Comparison of ENCODE assay signal across 8 cellular contexts in the genomic region with DNA sequence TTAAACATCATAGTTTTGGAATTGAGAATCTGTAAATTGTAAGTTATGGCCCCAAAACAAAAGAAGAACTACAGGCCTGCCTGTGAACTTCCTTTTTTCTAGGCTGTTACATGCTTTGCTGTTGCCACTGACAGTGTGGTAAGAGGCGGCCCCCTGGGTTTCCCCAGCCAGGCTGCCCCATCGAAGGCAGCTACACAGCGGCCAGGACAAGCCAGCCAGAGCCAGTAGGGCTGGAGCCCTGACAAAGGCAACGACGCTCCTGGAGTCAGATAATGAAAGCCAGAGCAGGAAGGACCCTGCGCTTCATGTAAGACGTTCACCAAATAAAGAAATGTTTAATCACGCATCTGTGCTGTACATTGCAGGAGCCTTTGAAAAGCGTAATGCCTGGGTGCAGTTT. TPM values are rescaled to one million over a fixed set of nuclear protein-coding genes. Genes with fewer than 3 reads are reported as not detected.
DNase-seq lines count a peak whose midpoint lies in the region; ATAC-seq, FAIRE-seq and TF ChIP-seq lines count a peak whose summit lies in the region.

No MANE protein-coding gene starts in this region.

- peaks cover 92% of the 10 kb centered on the region for H3K79me2 ChIP-seq in GM12878 (ENCODE audit: control insufficient read depth, insufficient read depth, low read length)

- no peaks in the 10 kb centered on the region for H4K20me1 ChIP-seq in GM12878 (ENCODE audit: control insufficient read depth, insufficient read depth)

- H3K36me3 ChIP-seq in A673 (ENCODE audit: insufficient read depth, low read length, poor library complexity, severe bottlenecking) (no peaks in the 10 kb centered on the region), GM12878 (ENCODE audit: control insufficient read depth in 2 of 2, insufficient read depth in 2 of 2, low read length in 1 of 2) (no peaks in the 10 kb centered on the region), lower lobe of right lung (no peaks in the 10 kb centered on the region)

- H3K9me3 ChIP-seq in A673 (ENCODE audit: low read depth, low read length, poor library complexity, severe bottlenecking) (no peaks in the 10 kb centered on the region), GM12878 (replicated peaks; ENCODE audit: control insufficient read depth, insufficient read depth, low read length) (no peaks in the 10 kb centered on the region; the same call in 2 of the 3 replicates), lower lobe of right lung (no peaks in the 10 kb centered on the region)

- peak overlapping the region; percentile 91 for H3K4me2 ChIP-seq in GM12878 (ENCODE audit: control insufficient read depth, insufficient read depth)

- TF ChIP-seq EP300 in GM12878 (IDR thresholded peaks at IDR 0.05; ENCODE audit: borderline replicate concordance in 1 of 2, control insufficient read depth in 1 of 2, low read depth in 2 of 2, low read length in 2 of 2) = peak; percentile 57 to 66; a peak in 3 of 4 replicates

- ATAC-seq in HG03432 (IDR thresholded peaks at IDR 0.05; ENCODE audit: unreplicated experiment) = peak; percentile 97
- ATAC-seq in GM12878 = peak; percentile 94
- ATAC-seq in lower lobe of right lung = peak; percentile 90 to 96

- peak; percentile 96 for TF ChIP-seq POLR2A in GM19193 (IDR thresholded peaks at IDR 0.05; ENCODE audit: extremely low read depth, insufficient read depth, insufficient read length)
- TF ChIP-seq POLR2A in GM12878 (IDR thresholded peaks at IDR 0.05; ENCODE audit: low read depth, low read length) = peak; percentile 98

- H3K4me3 ChIP-seq in A673 (ENCODE audit: low read depth, low read length, poor library complexity, severe bottlenecking) (no peak overlapping the region), GM12878 (peak overlapping the region; percentile 59), lower lobe of right lung (no peak overlapping the region)

- no TSS peak for BruUV-seq in A673 (replicated peaks; lab: Mats Ljungman, UMichigan)
- BruUV-seq in GM12878 (replicated peaks; lab: Mats Ljungman, UMichigan) = no TSS peak

- WGBS in GM12878 (ENCODE audit: insufficient coverage, insufficient replicate concordance, low lambda C conversion rate, missing lambda C conversion rate) = under 1% methylated on average over 9 of the region's 9 CpGs

- TF ChIP-seq RAD21 in GM12878 (IDR thresholded peaks at IDR 0.05; ENCODE audit: insufficient read depth, low read depth, low read length) = peak; percentile 20; the same call in 1 of the 2 replicates

- no peak for DNase-seq in A673 (ENCODE audit: low spot score)
- DNase-seq in UCSD-AML1 (lab: John Stamatoyannopoulos, UW; ENCODE audit: unreplicated experiment) = peak; percentile 79
- DNase-seq in GM12878 (ENCODE audit: low read depth, low spot score) = peak; percentile 81
- peak; percentile 85 for DNase-seq in lower lobe of right lung
- peak; percentile 38 for DNase-seq in stimulated activated CD8-positive, alpha-beta memory T cell treated with anti-CD3 and anti-CD28 coated beads, Interleukin-15, amount 100 ng/mL, for 1 hour (ENCODE audit: low read depth)
- DNase-seq in RCC 7860 (ENCODE audit: low spot score) = no peak

- FAIRE-seq in GM12878 (lab: Jason Lieb, UNC) = no peak
- no peak for FAIRE-seq in RCC 7860 (lab: Jason Lieb, UNC)

- TF ChIP-seq CTCF in A673 (conservative IDR thresholded peaks at IDR 0.05; ENCODE audit: low read depth, low read length) (no peak), GM12878 (IDR thresholded peaks at IDR 0.05 in 2 of 3, conservative IDR thresholded peaks at IDR 0.05 in 1 of 3; ENCODE audit: control insufficient read depth in 2 of 3, extremely low read depth in 1 of 3, insufficient read depth in 1 of 3, low read depth in 3 of 3, low read length in 3 of 3) (no peak), lower lobe of right lung (IDR thresholded peaks at IDR 0.05) (no peak)

- H2AFZ ChIP-seq in GM12878 (ENCODE audit: control insufficient read depth, low read depth, low read length) = no peak overlapping the region; the same call in 1 of the 2 replicates

- intact Hi-C loops in A673 (cut with micrococcal nuclease; ENCODE audit: unreplicated experiment) = no loop called here
- intact Hi-C loops in GM12878 (cut with micrococcal nuclease; ENCODE audit: unreplicated experiment) = loop anchor here (2.0 kb wide), 4 partner anchors 39 to 57 kb away; no protein-coding TSS in a partner anchor
- intact Hi-C loops in lower lobe of right lung (cut with DNase I) = no loop called here

- no peaks in the 10 kb centered on the region for H3K27me3 ChIP-seq in A673 (replicated peaks; ENCODE audit: insufficient read depth, low read depth, low read length, poor library complexity)
- no peaks in the 10 kb centered on the region for H3K27me3 ChIP-seq in GM12878 (replicated peaks in 1 of 2; ENCODE audit: control insufficient read depth in 2 of 2, insufficient read depth in 2 of 2, low read length in 1 of 2)
- no peaks in the 10 kb centered on the region for H3K27me3 ChIP-seq in lower lobe of right lung (ENCODE audit: low read depth)

- SMC1A ChIA-PET in GM12878 (lab: Charles Lee; ENCODE audit: uncharacterized antibody, unreplicated experiment) = interaction anchor here (0.6 to 7.8 kb wide), 20 partner anchors 9 to 142 kb away, joined by 3 to 165 read pairs (median 4); no protein-coding TSS in a partner anchor

- POLR2A ChIA-PET in A673 (lab: Charles Lee; ENCODE audit: low non-redundant PET) = no interaction called here
- POLR2A ChIA-PET in GM12878 (lab: Charles Lee) = interaction anchor here (0.8 to 5.7 kb wide), 12 partner anchors 9 to 57 kb away, joined by 3 to 85 read pairs (median 4); a partner anchor contains a TSS

- peaks cover 23% of the 10 kb centered on the region for H3K4me1 ChIP-seq in A673 (ENCODE audit: insufficient read depth, low read length, poor library complexity, severe bottlenecking)
- peaks cover 31% of the 10 kb centered on the region for H3K4me1 ChIP-seq in GM12878 (ENCODE audit: control insufficient read depth, insufficient read depth, low read length)
- peaks cover 64% of the 10 kb centered on the region for H3K4me1 ChIP-seq in lower lobe of right lung

- H3K27ac ChIP-seq in A673 (ENCODE audit: low read depth, low read length, poor library complexity, severe bottlenecking) (peak overlapping the region; percentile 13), GM12878 (ENCODE audit: control insufficient read depth, insufficient read depth) (peak overlapping the region; percentile 97), lower lobe of right lung (peak overlapping the region; percentile 51)

- RAD21 ChIA-PET in GM12878 (lab: Charles Lee; ENCODE audit: unreplicated experiment) = interaction anchor here (0.8 to 5.7 kb wide), 21 partner anchors 10 to 142 kb away, joined by 3 to 178 read pairs (median 4); a partner anchor contains a TSS

- in situ Hi-C loops in GM12878 (cut with MboI) = no loop called here

- CTCF ChIA-PET in A673 (lab: Charles Lee) = no interaction called here
- CTCF ChIA-PET in GM12878 (lab: Yijun Ruan, JAX) = interaction anchor here (0.8 to 5.7 kb wide), 14 partner anchors 13 to 142 kb away, joined by 3 to 68 read pairs (median 4); no protein-coding TSS in a partner anchor

- H3K9ac ChIP-seq in GM12878 (ENCODE audit: control insufficient read depth, insufficient read depth, low read length) = peak overlapping the region; percentile 86

TF ChIP-seq in GM12878, 131 proteins besides CTCF, POLR2A, EP300 and RAD21 (continues in another document):
- TF ChIP-seq RB1 (IDR thresholded peaks at IDR 0.05; ENCODE audit: borderline replicate concordance) (peak; percentile 29; the same call in 1 of the 2 replicates), MEF2A (IDR thresholded peaks at IDR 0.05; ENCODE audit: insufficient read depth, low read depth, low read length) (0 out of 2 replicates have a peak, but pooled peaks have one; percentile 5), SUZ12 (IDR thresholded peaks at IDR 0.05; ENCODE audit: unreplicated experiment) (no peak), ETV6 (conservative IDR thresholded peaks at IDR 0.05 in 1 of 2, IDR thresholded peaks at IDR 0.05 in 1 of 2; ENCODE audit: borderline replicate concordance in 1 of 2, low read depth in 1 of 2) (no peak; a peak in 1 of 4 replicates), MTA2 (IDR thresholded peaks at IDR 0.05; ENCODE audit: low read depth) (peak; percentile 47; the same call in 1 of the 2 replicates)
- TF ChIP-seq, protein P1, sequence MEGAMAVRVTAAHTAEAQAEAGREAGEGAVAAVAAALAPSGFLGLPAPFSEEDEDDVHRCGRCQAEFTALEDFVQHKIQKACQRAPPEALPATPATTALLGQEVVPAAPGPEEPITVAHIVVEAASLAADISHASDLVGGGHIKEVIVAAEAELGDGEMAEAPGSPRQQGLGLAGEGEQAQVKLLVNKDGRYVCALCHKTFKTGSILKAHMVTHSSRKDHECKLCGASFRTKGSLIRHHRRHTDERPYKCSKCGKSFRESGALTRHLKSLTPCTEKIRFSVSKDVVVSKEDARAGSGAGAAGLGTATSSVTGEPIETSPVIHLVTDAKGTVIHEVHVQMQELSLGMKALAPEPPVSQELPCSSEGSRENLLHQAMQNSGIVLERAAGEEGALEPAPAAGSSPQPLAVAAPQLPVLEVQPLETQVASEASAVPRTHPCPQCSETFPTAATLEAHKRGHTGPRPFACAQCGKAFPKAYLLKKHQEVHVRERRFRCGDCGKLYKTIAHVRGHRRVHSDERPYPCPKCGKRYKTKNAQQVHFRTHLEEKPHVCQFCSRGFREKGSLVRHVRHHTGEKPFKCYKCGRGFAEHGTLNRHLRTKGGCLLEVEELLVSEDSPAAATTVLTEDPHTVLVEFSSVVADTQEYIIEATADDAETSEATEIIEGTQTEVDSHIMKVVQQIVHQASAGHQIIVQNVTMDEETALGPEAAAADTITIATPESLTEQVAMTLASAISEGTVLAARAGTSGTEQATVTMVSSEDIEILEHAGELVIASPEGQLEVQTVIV (IDR thresholded peaks at IDR 0.05; ENCODE audit: borderline replicate concordance, partially characterized antibody) = no peak

RNA-seq across cellular contexts. Expression of a gene that starts 55.0 kb away (rescaled TPM):
- total RNA-seq in A673 (2021) (17.0 and 22.2 TPM in 2 replicates), GM12878 (2014; rRNA removed) (63.7 and 65.1 TPM in 2 replicates), GM12878 (2014; rRNA removed; fragmentation: Illumina TruSeq; extraction: Trizol) (62.5 and 68.9 TPM in 2 replicates), GM12878 (2021) (93.8 and 96.3 TPM in 2 replicates), lower lobe of right lung (58.7 TPM)
- total RNA-seq in GM12878 (2013; cell fraction: nucleolus; rRNA removed) = 363 and 399 TPM in 2 replicates
- polyA plus RNA-seq in GM12878 (2011; ENCODE audit: low read depth) = 31.8 TPM
- polyA plus RNA-seq in GM12878 (2011; rRNA removed) (96.4 and 99.1 TPM in 2 replicates), GM12878 (2014; fragmentation: Illumina TruSeq; extraction: Trizol) (88.5 and 110 TPM in 2 replicates), GM12878 (2014; fragmentation: Nextera tagmentation; extraction: Ambion mirVana) (10 to 100 TPM; 19.1 to 29.1 TPM), GM12878 (2014; rRNA removed) (41.8 and 56.8 TPM in 2 replicates), GM12878 (2016; fragmentation: Nextera tagmentation; extraction: Ambion mirVana) (10 to 100 TPM; 34.8 to 38.6 TPM)
- 228 and 306 TPM in 2 replicates for polyA plus RNA-seq in GM12878 (2011; cell fraction: cytosol; rRNA removed)
- polyA plus RNA-seq in GM12878 (2011; cell fraction: nucleus; rRNA removed) = 142 and 279 TPM in 2 replicates
- polyA plus RNA-seq in GM12878 (2012) = 26.9 and 39.0 TPM in 2 replicates
- 511 and 573 TPM in 2 replicates for polyA minus RNA-seq in GM12878 (2011; rRNA and poly(A)+ RNA removed)
- 75.6 and 115 TPM in 2 replicates for polyA minus RNA-seq in GM12878 (2011; cell fraction: cytosol; rRNA and poly(A)+ RNA removed)
- 178 and 239 TPM in 2 replicates for polyA minus RNA-seq in GM12878 (2011; cell fraction: nucleus; rRNA and poly(A)+ RNA removed)

Comparison
In these comparisons a context has a peak if more than half of its experiments do, and no peak if none do; other contexts are left out.
1. DNase-seq: peak in UCSD-AML1 (single experiment), GM12878 (single experiment), lower lobe of right lung (single experiment) and stimulated activated CD8-positive, alpha-beta memory T cell treated with anti-CD3 and anti-CD28 coated beads, Interleukin-15, amount 100 ng/mL, for 1 hour (single experiment); none in A673 (single experiment) and RCC 7860 (single experiment).
2. H3K27ac ChIP-seq: peak in every context shown above with its lines; median percentile 97 in GM12878; 51 in lower lobe of right lung; 13 in A673.
3. Peak in every context shown above with its lines, with median percentiles within 50 percentile points of each other: ATAC-seq.